20 cellular contexts compared by ENCODE assay signal in genomic region chr22:38138961-38139360, GRCh38. TPM values are rescaled to one million over a fixed set of nuclear protein-coding genes. Genes with fewer than 3 reads are reported as not detected.
DNase-seq lines count a peak whose midpoint lies in the region; ATAC-seq and TF ChIP-seq lines count a peak whose summit lies in the region.
"Had no signal": no experiment of that assay in that cellular context is flagged by ENCODE, and none has a peak within 500 bp of the region (broad histone marks: within the 10 kb centered on the region; RNA-seq: fewer than 3 reads in every experiment).

No MANE protein-coding gene starts in this region.

- no peak overlapping the region for H3K4me3 ChIP-seq in psoas muscle
- H3K4me3 ChIP-seq: A549 had no signal

- no peaks in the 10 kb centered on the region for H3K9me3 ChIP-seq in psoas muscle
- H3K9me3 ChIP-seq: A549, SK-N-SH had no signal

- TF ChIP-seq CTCF in GM13976 (IDR thresholded peaks at IDR 0.05; ENCODE audit: borderline replicate concordance, control extremely low read depth, extremely low read depth, insufficient read depth, missing control alignments) (no peak), psoas muscle (IDR thresholded peaks at IDR 0.05) (no peak), nephron progenitor cell (IDR thresholded peaks at IDR 0.05) (no peak)

- no peak overlapping the region for H3K27ac ChIP-seq in psoas muscle
- H3K27ac ChIP-seq: A549, HL-60 had no signal

- H3K27me3 ChIP-seq in psoas muscle (ENCODE audit: insufficient read depth in 3 of 3, low read length in 2 of 3) = no peaks in the 10 kb centered on the region

- 80 to 90% (median 83%) methylated on average over 5 of the region's 5 CpGs for WGBS in psoas muscle, 3 donors

- H3K4me1 Mint-ChIP-seq in nephron progenitor cell = peaks cover 6% of the 10 kb centered on the region

- peaks cover 18% of the 10 kb centered on the region for H3K36me3 Mint-ChIP-seq in nephron progenitor cell (ENCODE audit: low read depth)

- peak; percentile 21 for DNase-seq in GM13976 (ENCODE audit: low spot score)
- DNase-seq in H4 (ENCODE audit: low spot score) = peak; percentile 1
- DNase-seq in iPS-NIHi7 (ENCODE audit: extremely low spot score) = peak; percentile 21
- peak; percentile 36 for DNase-seq in sciatic nerve (ENCODE audit: low spot score)
- DNase-seq in psoas muscle = no peak
- DNase-seq in nephron progenitor cell = no peak
- no peak for DNase-seq in stimulated activated CD4-positive, alpha-beta T cell treated with anti-CD3 and anti-CD28 coated beads, Interleukin-1b, Interleukin-23, amount 100 ng/mL, for 48 hours
- DNase-seq: C1 segment of cervical spinal cord; CD4-positive, alpha-beta memory T cell; COR-L47; GOT3; KBM-7; MM.1S; NCI-H2029; NCI-H446; NCI-H524 treated with DMSO at 0.1 percent for 48 hours; NCI-H774; SK-N-SH had no signal

- no peaks in the 10 kb centered on the region for H3K9me3 Mint-ChIP-seq in nephron progenitor cell

- peaks cover 0 to 53% of the 10 kb centered on the region in 2 donors for H3K36me3 ChIP-seq in psoas muscle (ENCODE audit: insufficient read depth in 1 of 2, low read depth in 1 of 2)

- no peak overlapping the region for H3K27ac Mint-ChIP-seq in nephron progenitor cell

- intact Hi-C loops in sciatic nerve (cut with DNase I) (no loop called here), psoas muscle (cut with DNase I) (no loop called here)

- no peak overlapping the region for H3K4me3 Mint-ChIP-seq in nephron progenitor cell
- H3K4me3 Mint-ChIP-seq: CD4-positive, alpha-beta memory T cell had no signal

- no peak for ATAC-seq in sciatic nerve
- no peak for ATAC-seq in psoas muscle
- ATAC-seq: A549 had no signal

- in situ Hi-C loops in GM13976 (cut with MboI; ENCODE audit: low sequenced_read_pairs, unreplicated experiment) = no loop called here

- no peaks in the 10 kb centered on the region for H3K4me1 ChIP-seq in psoas muscle

- H3K27me3 Mint-ChIP-seq in nephron progenitor cell (ENCODE audit: low read depth, poor library complexity) = peaks cover 7% of the 10 kb centered on the region
- H3K27me3 Mint-ChIP-seq: CD4-positive, alpha-beta memory T cell had no signal

RNA-seq across cellular contexts. Expression of gene BAIAP2L2, which starts 28.5 kb away (rescaled TPM):
- total RNA-seq in H4 (2014; rRNA removed; shearing (Covaris generic)) = not detected in 2 replicates
- total RNA-seq in sciatic nerve (1.6 TPM), psoas muscle (under 1 TPM in 3 of 4 donors, not detected in 1; 0.26 to 0.71 (median 0.56) TPM)
- 1 to 10 TPM in 1 of 3 donors, under 1 TPM in 2; 0.23 to 5.1 (median 0.55) TPM for polyA plus RNA-seq in psoas muscle
- polyA plus RNA-seq: CD4-positive, alpha-beta memory T cell had no signal

RNA-seq across cellular contexts. Expression of gene PLA2G6, which starts 42.7 kb away (rescaled TPM):
- total RNA-seq in H4 (2014; rRNA removed; shearing (Covaris generic)) = 2.5 and 12.2 TPM in 2 replicates
- total RNA-seq in sciatic nerve (53.7 TPM), psoas muscle (10 to 100 TPM in 2 of 4 donors, 1 to 10 TPM in 2; 8.5 to 17.4 (median 11.4) TPM)
- polyA plus RNA-seq in psoas muscle = 1 to 10 TPM; 4.5 to 7.1 (median 7.1) TPM

RNA-seq across cellular contexts. Expression of gene SLC16A8, which starts 55.0 kb away (rescaled TPM):
- total RNA-seq in H4 (2014; rRNA removed; shearing (Covaris generic)) = not detected in 2 replicates
- total RNA-seq in sciatic nerve = 1.7 TPM
- total RNA-seq in psoas muscle = under 1 TPM in 1 of 4 donors, not detected in 3; 0.23 TPM
- 1 to 10 TPM in 1 of 3 donors, under 1 TPM in 2; 0.25 to 1.0 (median 0.33) TPM for polyA plus RNA-seq in psoas muscle
- total RNA-seq: CD4-positive, alpha-beta memory T cell had no signal
- polyA plus RNA-seq: A549; CD4-positive, alpha-beta memory T cell; SK-N-SH had no signal

Comparison
In these comparisons a context has a peak if more than half of its experiments do, and no peak if none do; other contexts are left out.
1. DNase-seq: peak in GM13976 (single experiment), H4 (single experiment), iPS-NIHi7 (single experiment) and sciatic nerve (single experiment); none in psoas muscle (0 of 2), nephron progenitor cell (single experiment) and stimulated activated CD4-positive, alpha-beta T cell treated with anti-CD3 and anti-CD28 coated beads, Interleukin-1b, Interleukin-23, amount 100 ng/mL, for 48 hours (single experiment).